In the genomic region with DNA sequence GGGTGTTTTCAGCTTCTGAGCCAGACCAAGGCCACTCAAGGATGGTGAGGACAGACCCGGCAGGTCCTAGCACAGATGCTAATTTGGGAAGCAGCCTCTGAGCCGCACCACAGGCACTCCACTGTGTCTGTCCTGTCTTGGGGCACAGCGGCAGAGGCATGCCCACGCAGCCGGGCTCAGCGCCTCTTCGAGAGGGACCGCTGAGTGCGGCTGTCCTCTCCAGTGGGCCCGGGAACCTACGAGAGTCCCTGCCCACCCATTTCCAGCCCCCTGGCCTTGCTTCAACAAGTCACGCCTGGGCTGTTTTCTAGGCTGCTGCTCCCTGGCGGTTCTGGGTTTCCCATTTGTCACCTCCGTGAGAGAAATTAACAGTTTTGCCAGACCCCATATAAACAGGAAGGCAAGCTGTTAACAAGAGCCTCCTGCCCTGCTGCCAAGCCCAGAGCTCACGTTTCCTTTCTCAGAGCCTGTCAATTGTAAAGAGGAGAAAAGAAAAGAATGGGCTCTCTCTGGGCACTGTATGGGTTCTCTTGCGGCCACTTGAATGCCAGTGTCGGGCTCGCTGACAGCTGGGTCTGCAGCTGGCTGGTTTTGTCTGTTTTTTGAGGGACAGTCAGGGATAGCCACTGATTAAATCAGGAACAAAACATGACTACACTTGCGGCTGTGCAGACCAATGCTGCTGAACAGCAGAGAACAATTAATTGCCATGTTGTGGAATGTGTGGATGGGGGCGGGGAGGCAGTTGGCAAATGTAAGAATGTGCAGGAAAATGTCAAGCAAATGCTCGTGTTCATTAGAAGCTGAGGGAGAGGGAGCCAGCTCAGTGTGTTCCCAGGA, we compare ENCODE assay signal across 9 cellular contexts. TPM values are rescaled to one million over a fixed set of nuclear protein-coding genes. Genes with fewer than 3 reads are reported as not detected.
DNase-seq lines count a peak whose midpoint lies in the region; ATAC-seq and TF ChIP-seq lines count a peak whose summit lies in the region.
"Had no signal": no experiment of that assay in that cellular context is flagged by ENCODE, and none has a peak within 500 bp of the region (broad histone marks: within the 10 kb centered on the region; RNA-seq: fewer than 3 reads in every experiment).

No MANE protein-coding gene starts in this region.

- peak overlapping the region in 1 of 4 donors; percentile 21 for H3K4me3 ChIP-seq in transverse colon
- H3K4me3 ChIP-seq: K562 had no signal

- POLR2A ChIA-PET in activated CD4-positive, alpha-beta memory T cell treated with anti-CD3 and anti-CD28 coated beads, Interleukin-2, amount 10 ng/mL, durations not matched to agents 7 days and 5 days (lab: Charles Lee) = no interaction called here

- no peaks in the 10 kb centered on the region for H3K36me3 ChIP-seq in transverse colon

- DNase-seq in activated naive CD8-positive, alpha-beta T cell treated with anti-CD3 and anti-CD28 coated beads for 36 hours = no peak
- DNase-seq in cerebellar cortex (ENCODE audit: low spot score) (peak; percentile 81), midbrain (lab: John Stamatoyannopoulos, UW) (peak; percentile 72), transverse colon (no peak), iPS-NIHi7 (ENCODE audit: extremely low spot score) (no peak)
- DNase-seq in activated CD4-positive, alpha-beta memory T cell treated with anti-CD3 and anti-CD28 coated beads, Interleukin-2, amount 10 ng/mL, durations not matched to agents 7 days and 5 days = no peak

- peaks cover 3 to 38% (median 10%) of the 10 kb centered on the region in 4 donors for H3K4me1 ChIP-seq in transverse colon

- TF ChIP-seq EP300 in transverse colon (IDR thresholded peaks at IDR 0.05; ENCODE audit: low read depth) = no peak

- H3K9me3 ChIP-seq in transverse colon = no peaks in the 10 kb centered on the region

- CTCF ChIA-PET in activated CD4-positive, alpha-beta memory T cell treated with anti-CD3 and anti-CD28 coated beads, Interleukin-2, amount 10 ng/mL, durations not matched to agents 7 days and 5 days (lab: Charles Lee) = interaction anchor here (3.0 kb wide), 1 partner anchor 18 kb away, joined by 11 read pairs; no protein-coding TSS in a partner anchor

- in situ Hi-C loops in transverse colon (cut with MboI; ENCODE audit: low pct_ligation_motif_present in 1 of 4, low pct_unique_long_range_greater_than_20kb in 1 of 4, low sequenced_read_pairs in 3 of 4) = no loop called here

- peaks cover 2% of the 10 kb centered on the region for H3K27me3 Mint-ChIP-seq in activated naive CD8-positive, alpha-beta T cell
- H3K27me3 Mint-ChIP-seq in activated naive CD8-positive, alpha-beta T cell treated with anti-CD3 and anti-CD28 coated beads for 36 hours = peaks cover 4% of the 10 kb centered on the region
- peaks cover 10% of the 10 kb centered on the region for H3K27me3 Mint-ChIP-seq in activated CD4-positive, alpha-beta memory T cell treated with anti-CD3 and anti-CD28 coated beads, Interleukin-2, amount 10 ng/mL, durations not matched to agents 7 days and 5 days

- H3K4me1 Mint-ChIP-seq in activated naive CD8-positive, alpha-beta T cell (ENCODE audit: low read depth) = peaks cover 4% of the 10 kb centered on the region
- peaks cover 10% of the 10 kb centered on the region for H3K4me1 Mint-ChIP-seq in activated naive CD8-positive, alpha-beta T cell treated with anti-CD3 and anti-CD28 coated beads for 36 hours
- H3K4me1 Mint-ChIP-seq in activated CD4-positive, alpha-beta memory T cell treated with anti-CD3 and anti-CD28 coated beads, Interleukin-2, amount 10 ng/mL, durations not matched to agents 7 days and 5 days = no peaks in the 10 kb centered on the region

- H3K27me3 ChIP-seq in transverse colon = no peaks in the 10 kb centered on the region

- 48% methylated on average over 21 of the region's 21 CpGs; no CpG with 5 or more reads in 1 of the 2 donors for WGBS in transverse colon (ENCODE audit: low coverage in 1 of 2), 2 donors

- no peaks in the 10 kb centered on the region for H3K9me3 Mint-ChIP-seq in activated naive CD8-positive, alpha-beta T cell (ENCODE audit: low read depth)
- no peaks in the 10 kb centered on the region for H3K9me3 Mint-ChIP-seq in activated naive CD8-positive, alpha-beta T cell treated with anti-CD3 and anti-CD28 coated beads for 36 hours
- no peaks in the 10 kb centered on the region for H3K9me3 Mint-ChIP-seq in activated CD4-positive, alpha-beta memory T cell treated with anti-CD3 and anti-CD28 coated beads, Interleukin-2, amount 10 ng/mL, durations not matched to agents 7 days and 5 days

- H3K36me3 Mint-ChIP-seq in activated naive CD8-positive, alpha-beta T cell = no peaks in the 10 kb centered on the region
- no peaks in the 10 kb centered on the region for H3K36me3 Mint-ChIP-seq in activated naive CD8-positive, alpha-beta T cell treated with anti-CD3 and anti-CD28 coated beads for 36 hours
- H3K36me3 Mint-ChIP-seq in activated CD4-positive, alpha-beta memory T cell treated with anti-CD3 and anti-CD28 coated beads, Interleukin-2, amount 10 ng/mL, durations not matched to agents 7 days and 5 days (ENCODE audit: low read depth) = no peaks in the 10 kb centered on the region

- TF ChIP-seq POLR2A in transverse colon (IDR thresholded peaks at IDR 0.05) = no peak

- H3K27ac ChIP-seq in transverse colon = peak overlapping the region; percentile 42 to 81 (median 52)

- no peak overlapping the region for H3K27ac Mint-ChIP-seq in activated naive CD8-positive, alpha-beta T cell
- no peak overlapping the region for H3K27ac Mint-ChIP-seq in activated naive CD8-positive, alpha-beta T cell treated with anti-CD3 and anti-CD28 coated beads for 36 hours
- no peak overlapping the region for H3K27ac Mint-ChIP-seq in activated CD4-positive, alpha-beta memory T cell treated with anti-CD3 and anti-CD28 coated beads, Interleukin-2, amount 10 ng/mL, durations not matched to agents 7 days and 5 days

- H3K4me3 Mint-ChIP-seq in activated naive CD8-positive, alpha-beta T cell = peak overlapping the region; percentile 40
- no peak overlapping the region for H3K4me3 Mint-ChIP-seq in activated naive CD8-positive, alpha-beta T cell treated with anti-CD3 and anti-CD28 coated beads for 36 hours
- no peak overlapping the region for H3K4me3 Mint-ChIP-seq in activated CD4-positive, alpha-beta memory T cell treated with anti-CD3 and anti-CD28 coated beads, Interleukin-2, amount 10 ng/mL, durations not matched to agents 7 days and 5 days

- no peak for TF ChIP-seq CTCF in transverse colon (IDR thresholded peaks at IDR 0.05)

- intact Hi-C loops in transverse colon (cut with DNase I; ENCODE audit: low total_unique reads) = no loop called here

- ATAC-seq in GM19328 (IDR thresholded peaks at IDR 0.05; ENCODE audit: unreplicated experiment) = no peak
- ATAC-seq: K562 had no signal

RNA-seq across cellular contexts. Expression of a gene that starts 30.6 kb away (rescaled TPM):
- total RNA-seq in activated naive CD8-positive, alpha-beta T cell treated with anti-CD3 and anti-CD28 coated beads for 36 hours = under 1 TPM; 0.24 to 0.25 TPM
- 1 to 10 TPM in 1 of 4 donors, under 1 TPM in 1, not detected in 2; 0.96 to 1.4 TPM for total RNA-seq in transverse colon
- under 1 TPM in 1 of 2 experiments, not detected in 1; 0.13 TPM for total RNA-seq in activated CD4-positive, alpha-beta memory T cell treated with anti-CD3 and anti-CD28 coated beads, Interleukin-2, amount 10 ng/mL, durations not matched to agents 7 days and 5 days

Comparison
In these comparisons a context has a peak if more than half of its experiments do, and no peak if none do; other contexts are left out.
1. DNase-seq: peak in cerebellar cortex (single experiment) and midbrain (single experiment); none in activated naive CD8-positive, alpha-beta T cell treated with anti-CD3 and anti-CD28 coated beads for 36 hours (single experiment), transverse colon (single experiment), iPS-NIHi7 (single experiment) and activated CD4-positive, alpha-beta memory T cell treated with anti-CD3 and anti-CD28 coated beads, Interleukin-2, amount 10 ng/mL, durations not matched to agents 7 days and 5 days (single experiment).